Comparison of ENCODE assay signal across 1 cellular context in the genomic region with DNA sequence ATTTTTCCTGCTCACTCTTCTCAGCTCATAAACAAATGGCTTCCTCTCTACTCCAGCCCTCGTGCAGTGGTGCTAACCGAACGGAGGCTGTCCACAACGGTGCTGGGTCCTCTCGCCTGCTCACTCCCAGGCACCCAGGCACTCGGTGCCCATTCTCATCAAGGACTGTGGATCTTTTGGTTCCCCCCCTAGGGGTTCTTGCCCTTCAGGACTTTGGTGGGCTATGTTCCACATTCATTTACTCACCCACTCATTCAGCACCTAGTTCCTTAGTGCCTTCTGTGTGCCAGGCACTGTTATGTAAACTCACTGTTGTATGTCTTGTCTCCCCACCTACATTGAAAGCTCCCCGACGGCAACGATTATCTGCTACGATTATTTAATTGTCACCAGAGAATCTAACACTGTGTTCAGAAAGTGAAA.
TF ChIP-seq lines count a peak whose summit lies in the region.

No MANE protein-coding gene starts in this region.

TF ChIP-seq in SK-N-SH treated with all-trans-retinoic acid at 6 μM for 48 hours, 23 proteins besides CTCF, POLR2A, EP300 and RAD21 (continued from another document):
- TF ChIP-seq RARB (CRISPR knock-in tag; IDR thresholded peaks at IDR 0.05) (no peak), TOX (CRISPR knock-in tag; IDR thresholded peaks at IDR 0.05; ENCODE audit: borderline replicate concordance) (no peak), GLIS3 (CRISPR knock-in tag; IDR thresholded peaks at IDR 0.05) (no peak), SNAI2 (CRISPR knock-in tag; IDR thresholded peaks at IDR 0.05) (no peak), PPARA (CRISPR knock-in tag; IDR thresholded peaks at IDR 0.05; ENCODE audit: borderline replicate concordance) (no peak)
- TF ChIP-seq, protein P1, sequence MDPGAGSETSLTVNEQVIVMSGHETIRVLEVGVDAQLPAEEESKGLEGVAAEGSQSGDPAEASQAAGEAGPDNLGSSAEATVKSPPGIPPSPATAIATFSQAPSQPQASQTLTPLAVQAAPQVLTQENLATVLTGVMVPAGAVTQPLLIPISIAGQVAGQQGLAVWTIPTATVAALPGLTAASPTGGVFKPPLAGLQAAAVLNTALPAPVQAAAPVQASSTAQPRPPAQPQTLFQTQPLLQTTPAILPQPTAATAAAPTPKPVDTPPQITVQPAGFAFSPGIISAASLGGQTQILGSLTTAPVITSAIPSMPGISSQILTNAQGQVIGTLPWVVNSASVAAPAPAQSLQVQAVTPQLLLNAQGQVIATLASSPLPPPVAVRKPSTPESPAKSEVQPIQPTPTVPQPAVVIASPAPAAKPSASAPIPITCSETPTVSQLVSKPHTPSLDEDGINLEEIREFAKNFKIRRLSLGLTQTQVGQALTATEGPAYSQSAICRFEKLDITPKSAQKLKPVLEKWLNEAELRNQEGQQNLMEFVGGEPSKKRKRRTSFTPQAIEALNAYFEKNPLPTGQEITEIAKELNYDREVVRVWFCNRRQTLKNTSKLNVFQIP (CRISPR knock-in tag; IDR thresholded peaks at IDR 0.05; ENCODE audit: borderline replicate concordance, low read depth): no peak
